Comparison of ENCODE assay signal across 18 cellular contexts in the genomic region with DNA sequence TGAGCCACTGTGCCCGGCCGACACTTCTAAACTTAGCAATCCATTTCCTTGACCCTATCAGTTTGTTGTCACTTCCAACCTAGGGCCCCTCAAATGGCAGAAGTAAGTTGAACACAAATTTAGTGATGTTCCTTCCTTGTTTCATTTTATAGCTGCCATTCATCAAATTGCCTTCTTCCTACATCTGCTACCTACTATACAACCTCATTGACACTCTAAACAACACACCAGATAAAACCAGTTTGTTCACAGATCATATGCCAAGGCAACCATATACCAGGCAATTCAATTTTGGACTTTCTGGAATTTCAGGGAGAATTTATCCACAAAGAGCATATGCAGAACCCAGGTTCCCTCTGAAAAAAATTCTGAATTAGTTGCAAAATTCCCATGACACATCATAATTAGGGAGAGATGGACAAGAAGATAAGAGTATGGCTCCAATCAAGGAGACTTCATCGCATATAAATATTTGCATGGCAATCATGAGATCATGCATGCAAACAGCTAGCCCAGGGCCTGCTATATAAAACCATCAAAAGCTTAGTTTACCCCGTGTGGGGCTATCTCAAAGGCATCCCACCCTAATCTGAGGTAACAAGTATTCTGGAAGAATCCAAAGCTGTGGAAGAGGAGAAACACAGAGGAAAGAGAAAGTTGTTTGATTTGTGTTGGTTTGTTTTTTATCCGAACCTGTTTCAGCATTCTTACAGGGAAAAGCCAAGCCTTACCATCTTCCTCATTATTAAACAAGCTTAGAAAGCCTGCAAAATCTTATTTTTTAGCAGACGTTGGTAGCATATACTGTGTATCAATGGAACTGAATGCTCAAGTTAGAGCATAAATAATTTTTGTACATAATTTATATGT.
"Had no signal": no experiment of that assay in that cellular context is flagged by ENCODE, and none has a peak within 500 bp of the region (broad histone marks: within the 10 kb centered on the region; RNA-seq: fewer than 3 reads in every experiment).

No MANE protein-coding gene starts in this region.

- H3K36me3 Mint-ChIP-seq: activated naive CD4-positive, alpha-beta T cell treated with anti-CD3 and anti-CD28 coated beads, Interleukin-2, amount 50 U/mL, for 24 hours; naive B cell had no signal

- H3K27me3 Mint-ChIP-seq: activated naive CD4-positive, alpha-beta T cell treated with anti-CD3 and anti-CD28 coated beads, Interleukin-2, amount 50 U/mL, for 24 hours had no signal

- H3K4me1 Mint-ChIP-seq: neural crest cell had no signal

- DNase-seq: activated gamma-delta T cell treated with Interleukin-2 at 50 U/mL for 16 hours; activated T-cell treated with anti-CD3 and anti-CD28 coated beads, Interleukin-2, amount 50 U/mL, for 1 hour; effector CD4-positive, alpha-beta T cell; heart right ventricle; islet precursor cell; left cardiac atrium; lower lobe of right lung; mesendoderm; naive B cell; stimulated activated CD4-positive, alpha-beta T cell treated with anti-CD3 and anti-CD28 coated beads, Interleukin-4, amount 100 ng/mL, for 24 hours; stimulated activated naive CD8-positive, alpha-beta T cell treated with anti-CD3 and anti-CD28 coated beads, Interleukin-15, Interleukin-2, amounts not matched to agents 100 U/mL and 50 U/mL, for 24 hours had no signal

- ATAC-seq: body of pancreas; stimulated activated naive CD8-positive, alpha-beta T cell treated with anti-CD3 and anti-CD28 coated beads, Interleukin-15, Interleukin-2, amounts not matched to agents 100 U/mL and 50 U/mL, for 24 hours had no signal

- H3K27me3 ChIP-seq: body of pancreas, cardiac muscle cell, heart right ventricle had no signal

- H3K27ac Mint-ChIP-seq: activated naive CD4-positive, alpha-beta T cell treated with anti-CD3 and anti-CD28 coated beads, Interleukin-2, amount 50 U/mL, for 24 hours; dendritic cell treated with granulocyte-macrophage colony-stimulating factor and Interleukin-4, amounts not matched to agents 40 ng/mL and 50 ng/mL, for 4 days; T-helper 2 cell treated with Interferon-gamma antibody and Interleukin-4, amounts not matched to agents 5 μg/mL and 100 μg/mL, for 36 hours had no signal

- H3K27ac ChIP-seq: cardiac muscle cell, lower lobe of right lung had no signal

- FAIRE-seq: endometrium had no signal

- H3K4me3 ChIP-seq: body of pancreas, cardiac muscle cell, heart right ventricle, lower lobe of right lung had no signal

- H3K9me3 Mint-ChIP-seq: activated naive CD4-positive, alpha-beta T cell treated with anti-CD3 and anti-CD28 coated beads, Interleukin-2, amount 50 U/mL, for 24 hours; dendritic cell treated with granulocyte-macrophage colony-stimulating factor and Interleukin-4, amounts not matched to agents 40 ng/mL and 50 ng/mL, for 4 days; naive B cell; neural crest cell; T-helper 2 cell treated with Interferon-gamma antibody and Interleukin-4, amounts not matched to agents 5 μg/mL and 100 μg/mL, for 36 hours had no signal

- H3K4me3 Mint-ChIP-seq: activated naive CD4-positive, alpha-beta T cell treated with anti-CD3 and anti-CD28 coated beads, Interleukin-2, amount 50 U/mL, for 24 hours; dendritic cell treated with granulocyte-macrophage colony-stimulating factor and Interleukin-4, amounts not matched to agents 40 ng/mL and 50 ng/mL, for 4 days; naive B cell; neural crest cell; T-helper 2 cell treated with Interferon-gamma antibody and Interleukin-4, amounts not matched to agents 5 μg/mL and 100 μg/mL, for 36 hours had no signal

- H3K36me3 ChIP-seq: cardiac muscle cell, heart right ventricle, lower lobe of right lung had no signal

- H3K4me1 ChIP-seq: body of pancreas had no signal

- H3K9me3 ChIP-seq: body of pancreas, heart right ventricle, lower lobe of right lung had no signal
